Comparison of ENCODE assay signal across 20 cellular contexts in genomic region chr20:51506527-51507356, GRCh38. TPM values are rescaled to one million over a fixed set of nuclear protein-coding genes. Genes with fewer than 3 reads are reported as not detected.
"Had no signal": no experiment of that assay in that cellular context is flagged by ENCODE, and none has a peak within 500 bp of the region (broad histone marks: within the 10 kb centered on the region; RNA-seq: fewer than 3 reads in every experiment).

No MANE protein-coding gene starts in this region.

- H3K27me3 ChIP-seq: esophagus squamous epithelium, right atrium auricular region, testis, upper lobe of left lung had no signal

- H3K4me3 Mint-ChIP-seq: activated CD4-positive, alpha-beta T cell treated with anti-CD3 and anti-CD28 coated beads, Interleukin-2, amount 10 ng/mL, durations not matched to agents 24 days and 14 days; activated naive CD8-positive, alpha-beta T cell had no signal

- ATAC-seq: lower lobe of right lung had no signal

- H3K9me3 ChIP-seq: esophagus squamous epithelium, lower lobe of right lung, right atrium auricular region, testis, upper lobe of left lung had no signal

- H3K4me3 ChIP-seq: esophagus squamous epithelium, lower lobe of right lung, right atrium auricular region, testis, upper lobe of left lung had no signal

- H3K9me3 Mint-ChIP-seq: activated CD4-positive, alpha-beta T cell treated with anti-CD3 and anti-CD28 coated beads, Interleukin-2, amount 10 ng/mL, durations not matched to agents 24 days and 14 days had no signal

- H3K36me3 ChIP-seq: esophagus squamous epithelium, lower lobe of right lung, right atrium auricular region, upper lobe of left lung had no signal

- H3K27ac ChIP-seq: esophagus squamous epithelium, lower lobe of right lung, right atrium auricular region, testis, upper lobe of left lung had no signal

- H3K27me3 Mint-ChIP-seq: activated CD4-positive, alpha-beta T cell treated with anti-CD3 and anti-CD28 coated beads, Interleukin-2, amount 10 ng/mL, durations not matched to agents 24 days and 14 days; activated naive CD8-positive, alpha-beta T cell had no signal

- DNase-seq: activated CD4-positive, alpha-beta T cell treated with anti-CD3 and anti-CD28 coated beads, Interleukin-2, amount 10 ng/mL, durations not matched to agents 24 days and 14 days; activated CD8-positive, alpha-beta memory T cell treated with anti-CD3 and anti-CD28 coated beads, Interleukin-2, amount 50 U/mL, for 48 hours; activated gamma-delta T cell; activated T-cell treated with anti-CD3 and anti-CD28 coated beads, Interleukin-2, amount 50 U/mL, for 48 hours; amniotic stem cell; dermis blood vessel endothelial cell; effector memory CD4-positive, alpha-beta T cell; esophagus squamous epithelium; islet precursor cell; lower lobe of right lung; small intestine; stimulated activated CD4-positive, alpha-beta T cell treated with anti-CD3 and anti-CD28 coated beads, Interleukin-15, amount 100 ng/mL, for 24 hours; stimulated activated CD4-positive, alpha-beta T cell treated with anti-CD3 and anti-CD28 coated beads, Interleukin-2, amount 100 ng/mL, for 48 hours; T-helper 1 cell; T1000; testis had no signal

- H3K4me1 ChIP-seq: esophagus squamous epithelium, lower lobe of right lung, testis, upper lobe of left lung had no signal

RNA-seq across cellular contexts. Expression of gene NFATC2, which starts 35.8 kb away (rescaled TPM):
- polyA plus RNA-seq: neural cell had no signal
